Comparison of ENCODE assay signal across 14 cellular contexts in genomic region chr6:88179692-88180091, GRCh38. TPM values are rescaled to one million over a fixed set of nuclear protein-coding genes. Genes with fewer than 3 reads are reported as not detected.
DNase-seq lines count a peak whose midpoint lies in the region; ATAC-seq and TF ChIP-seq lines count a peak whose summit lies in the region.
"Had no signal": no experiment of that assay in that cellular context is flagged by ENCODE, and none has a peak within 500 bp of the region (broad histone marks: within the 10 kb centered on the region; RNA-seq: fewer than 3 reads in every experiment).

No MANE protein-coding gene starts in this region.

- no peaks in the 10 kb centered on the region for H3F3A ChIP-seq in GM23248 (ENCODE audit: insufficient read depth)

- H3K4me3 ChIP-seq in GM23248, result no peak overlapping the region
- H3K4me3 ChIP-seq: gastroesophageal sphincter had no signal

- in situ Hi-C loops in GM23248 (cut with MboI), result no loop called here

- H3K36me3 ChIP-seq in GM23248 (ENCODE audit: low read depth), result no peaks in the 10 kb centered on the region
- H3K36me3 ChIP-seq: gastroesophageal sphincter had no signal

- no peaks in the 10 kb centered on the region; the same call in none of the 2 replicates for H3K27me3 ChIP-seq in GM23248 (replicated peaks; ENCODE audit: insufficient read depth)
- H3K27me3 ChIP-seq: gastroesophageal sphincter had no signal

- no peak overlapping the region for H3K27ac ChIP-seq in GM23248
- H3K27ac ChIP-seq: gastroesophageal sphincter had no signal

- no peak overlapping the region for H2AFZ ChIP-seq in GM23248

- no peak overlapping the region for H3K4me2 ChIP-seq in GM23248 (ENCODE audit: unreplicated experiment)

- no peaks in the 10 kb centered on the region for H3K9me3 ChIP-seq in GM23248 (ENCODE audit: low read depth)
- H3K9me3 ChIP-seq: gastroesophageal sphincter had no signal

- H3K9ac ChIP-seq in GM23248, result no peak overlapping the region

- WGBS in GM23248 (ENCODE audit: low coverage in 1 of 2, low lambda C conversion rate in 2 of 2, missing lambda C conversion rate in 2 of 2), 2 experiments, result 0% methylated on average over 1 of the region's 1 CpG

- H4K20me1 ChIP-seq in GM23248 (ENCODE audit: insufficient read depth), result no peaks in the 10 kb centered on the region

- no peaks in the 10 kb centered on the region for H3K9me2 ChIP-seq in GM23248 (ENCODE audit: insufficient read depth)

- ATAC-seq in GM18502 (IDR thresholded peaks at IDR 0.05; ENCODE audit: poor library complexity, unreplicated experiment) (peak; percentile 77), GM21390 (IDR thresholded peaks at IDR 0.05; ENCODE audit: unreplicated experiment) (peak; percentile 57), HG03108 (IDR thresholded peaks at IDR 0.05; ENCODE audit: unreplicated experiment) (peak; percentile 73)
- ATAC-seq: gastroesophageal sphincter had no signal

- TF ChIP-seq POLR2A in Raji (IDR thresholded peaks at IDR 0.05; ENCODE audit: insufficient read depth, low read depth, low read length), result peak; percentile 43

- H3K4me1 ChIP-seq in GM23248 (ENCODE audit: insufficient read depth), result no peaks in the 10 kb centered on the region
- H3K4me1 ChIP-seq: gastroesophageal sphincter had no signal

- H3K79me2 ChIP-seq in GM23248 (ENCODE audit: insufficient read depth), result no peaks in the 10 kb centered on the region

- DNase-seq in GM23248, result no peak
- no peak for DNase-seq in HuH-7 (ENCODE audit: low spot score)
- DNase-seq in NCI-H1048 (lab: John Stamatoyannopoulos, UW), result no peak
- DNase-seq in OCI-M1 (lab: John Stamatoyannopoulos, UW), result no peak
- DNase-seq: activated CD4-positive, alpha-beta T cell treated with anti-CD3 and anti-CD28 coated beads, Interleukin-2, amount 10 ng/mL, durations not matched to agents 24 days and 14 days; anterior cingulate cortex; NCI-H526; stimulated activated CD4-positive, alpha-beta T cell treated with anti-CD3 and anti-CD28 coated beads, Interleukin-4, amount 100 ng/mL, for 24 hours had no signal

RNA-seq across cellular contexts. Expression of gene CNR1, which starts 13.5 kb away (rescaled TPM):
- total RNA-seq in GM23248 (2014; rRNA removed; shearing (Covaris generic)), result not detected in 2 replicates
- not detected in 2 replicates for polyA plus RNA-seq in GM23248 (2016; fragmentation: Nextera tagmentation; extraction: Ambion mirVana)
- total RNA-seq: activated CD4-positive, alpha-beta T cell treated with anti-CD3 and anti-CD28 coated beads, Interleukin-2, amount 10 ng/mL, durations not matched to agents 24 days and 14 days; myocyte had no signal
